ENCODE assay signal across 8 cellular contexts in the genomic region with DNA sequence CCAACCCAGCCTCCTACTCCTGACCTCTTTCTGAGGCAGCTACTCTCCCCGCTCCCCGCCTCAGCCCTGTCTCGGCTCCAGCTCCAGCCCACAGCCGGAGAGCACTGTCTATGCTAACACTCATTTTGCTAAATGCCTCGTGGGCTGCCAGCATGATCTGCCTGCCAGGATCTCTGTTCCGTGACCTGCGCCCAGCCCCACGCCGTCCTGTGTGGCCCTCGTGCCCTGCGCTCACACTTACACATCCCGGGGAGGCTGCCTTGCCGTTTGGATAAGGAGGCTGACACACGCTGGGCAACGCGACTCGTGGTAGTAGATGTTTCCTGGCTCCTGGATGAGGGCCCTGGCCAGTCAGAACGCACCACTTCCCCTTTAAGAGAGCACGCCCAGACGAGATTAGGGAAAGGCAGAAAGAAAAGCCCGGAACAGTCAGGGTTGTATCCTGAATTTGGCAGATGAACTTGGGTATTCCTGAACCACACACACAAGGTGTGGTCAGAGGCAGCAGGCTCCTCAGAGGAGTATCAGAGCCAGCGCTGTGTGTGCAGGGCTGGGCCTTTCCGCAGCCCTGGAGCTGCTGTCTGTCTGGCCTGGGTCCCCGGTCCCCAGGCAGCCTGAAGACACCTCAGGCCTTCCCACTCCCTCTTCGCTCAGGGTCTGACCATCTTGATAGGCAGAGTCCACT.
DNase-seq lines count a peak whose midpoint lies in the region; ATAC-seq and TF ChIP-seq lines count a peak whose summit lies in the region.

No MANE protein-coding gene starts in this region.

- no peak for TF ChIP-seq CTCF in gastrocnemius medialis (IDR thresholded peaks at IDR 0.05 in 4 of 5, conservative IDR thresholded peaks at IDR 0.05 in 1 of 5)

- H3K4me3 Mint-ChIP-seq in activated naive CD4-positive, alpha-beta T cell treated with anti-CD3 and anti-CD28 coated beads for 36 hours: peak overlapping the region; percentile 82

- in situ Hi-C loops in gastrocnemius medialis (cut with MboI; ENCODE audit: low sequenced_read_pairs in 4 of 4): no loop called here

- peaks cover 43 to 63% of the 10 kb centered on the region in 2 donors for H3K4me1 ChIP-seq in gastrocnemius medialis

- peak overlapping the region; percentile 39 to 60 (median 50) for H3K4me3 ChIP-seq in gastrocnemius medialis

- intact Hi-C loops in activated naive CD4-positive, alpha-beta T cell treated with anti-CD3 and anti-CD28 coated beads for 36 hours (cut with micrococcal nuclease): loop anchor here (1.0 to 10.0 kb wide), 8 partner anchors 12 to 737 kb away; a partner anchor contains a TSS
- intact Hi-C loops in left cardiac atrium (cut with DNase I) (no loop called here), gastrocnemius medialis (cut with DNase I; ENCODE audit: low total_unique reads) (loop anchor here (5.0 to 10.0 kb wide), 2 partner anchors 154 to 603 kb away; a partner anchor contains a TSS)

- ATAC-seq in HG03460 (IDR thresholded peaks at IDR 0.05; ENCODE audit: unreplicated experiment): peak; percentile 45
- peak; percentile 82 to 94 for ATAC-seq in left cardiac atrium
- ATAC-seq in gastrocnemius medialis: peak; percentile 82 to 91

- H3K4me1 Mint-ChIP-seq in activated naive CD4-positive, alpha-beta T cell treated with anti-CD3 and anti-CD28 coated beads for 36 hours (ENCODE audit: low read depth): peaks cover 59% of the 10 kb centered on the region

- H3K9me3 Mint-ChIP-seq in activated naive CD4-positive, alpha-beta T cell treated with anti-CD3 and anti-CD28 coated beads for 36 hours: no peaks in the 10 kb centered on the region

- no peaks in the 10 kb centered on the region for H3K27me3 Mint-ChIP-seq in activated naive CD4-positive, alpha-beta T cell treated with anti-CD3 and anti-CD28 coated beads for 36 hours (ENCODE audit: low read depth)

- no peaks in the 10 kb centered on the region for H3K9me3 ChIP-seq in gastrocnemius medialis

- DNase-seq in NCI-H510A treated with DMSO at 0.1 percent for 48 hours (lab: John Stamatoyannopoulos, UW): peak; percentile 44
- DNase-seq in NCI-H510A (lab: John Stamatoyannopoulos, UW): no peak
- DNase-seq in activated naive CD4-positive, alpha-beta T cell treated with anti-CD3 and anti-CD28 coated beads for 36 hours: peak; percentile 60
- DNase-seq in left cardiac atrium: peak; percentile 83
- DNase-seq in gastrocnemius medialis: peak; percentile 75 to 81
- DNase-seq in effector CD4-positive, alpha-beta T cell: no peak
- DNase-seq in LoVo (ENCODE audit: low spot score): no peak

- H3K27me3 ChIP-seq in gastrocnemius medialis: no peaks in the 10 kb centered on the region

- CTCF ChIA-PET in activated naive CD4-positive, alpha-beta T cell treated with anti-CD3 and anti-CD28 coated beads for 36 hours (lab: Charles Lee): interaction anchor here (2.2 kb wide), 1 partner anchor 22 kb away, joined by 6 read pairs; no protein-coding TSS in a partner anchor

- H3K36me3 Mint-ChIP-seq in activated naive CD4-positive, alpha-beta T cell treated with anti-CD3 and anti-CD28 coated beads for 36 hours (ENCODE audit: low read depth): peaks cover 8% of the 10 kb centered on the region

- H3K36me3 ChIP-seq in gastrocnemius medialis: no peaks in the 10 kb centered on the region

- peak; percentile 29 to 53 for TF ChIP-seq POLR2A in gastrocnemius medialis (IDR thresholded peaks at IDR 0.05)

- H3K27ac ChIP-seq in gastrocnemius medialis: peak overlapping the region; percentile 59 to 83 (median 74)

- peak overlapping the region; percentile 86 for H3K27ac Mint-ChIP-seq in activated naive CD4-positive, alpha-beta T cell treated with anti-CD3 and anti-CD28 coated beads for 36 hours

Comparison
In these comparisons a context has a peak if more than half of its experiments do, and no peak if none do; other contexts are left out.
1. DNase-seq: peak in NCI-H510A treated with DMSO at 0.1 percent for 48 hours (single experiment), activated naive CD4-positive, alpha-beta T cell treated with anti-CD3 and anti-CD28 coated beads for 36 hours (single experiment), left cardiac atrium (single experiment) and gastrocnemius medialis (2 of 2); none in NCI-H510A (single experiment), effector CD4-positive, alpha-beta T cell (single experiment) and LoVo (single experiment).
2. intact Hi-C loops: an anchor here in activated naive CD4-positive, alpha-beta T cell treated with anti-CD3 and anti-CD28 coated beads for 36 hours (1.0 to 10.0 kb wide) and gastrocnemius medialis (5.0 to 10.0 kb wide); none called in left cardiac atrium.
3. Peak in every context shown above with its lines, with median percentiles within 50 percentile points of each other: ATAC-seq.